ENCODE assay signal across 21 cellular contexts in genomic region chr2:229223107-229223506, GRCh38. TPM values are rescaled to one million over a fixed set of nuclear protein-coding genes. Genes with fewer than 3 reads are reported as not detected.
DNase-seq lines count a peak whose midpoint lies in the region; ATAC-seq, FAIRE-seq and TF ChIP-seq lines count a peak whose summit lies in the region.
"Had no signal": no experiment of that assay in that cellular context is flagged by ENCODE, and none has a peak within 500 bp of the region (broad histone marks: within the 10 kb centered on the region; RNA-seq: fewer than 3 reads in every experiment).

No MANE protein-coding gene starts in this region.

- FAIRE-seq in HepG2 (lab: Jason Lieb, UNC) = no peak
- FAIRE-seq: A204.1, D721Med, G401.6, GM12891, GM19239 had no signal

- H3K14ac ChIP-seq in IMR-90 (replicated peaks; ENCODE audit: low read depth, low read length) = no peak overlapping the region

- ATAC-seq in HepG2 (no peak), right lobe of liver (no peak), IMR-90 (ENCODE audit: low read depth) (no peak), HG03097 (IDR thresholded peaks at IDR 0.05; ENCODE audit: low FRiP score, unreplicated experiment) (no peak), sciatic nerve (no peak)
- ATAC-seq: CD8-positive, alpha-beta T cell had no signal

- no peaks in the 10 kb centered on the region for H3K79me1 ChIP-seq in IMR-90 (ENCODE audit: low read depth in 1 of 2, low read length in 2 of 2)

- no peak for TF ChIP-seq CTCF in HepG2 (CRISPR knock-in tag; IDR thresholded peaks at IDR 0.05)
- TF ChIP-seq CTCF in right lobe of liver (IDR thresholded peaks at IDR 0.05) = no peak
- no peak for TF ChIP-seq CTCF in IMR-90 (conservative IDR thresholded peaks at IDR 0.05; ENCODE audit: low read depth, low read length)

- no peak overlapping the region for H2AK5ac ChIP-seq in IMR-90 (ENCODE audit: low read depth, low read length)

- WGBS in HepG2 (ENCODE audit: low lambda C conversion rate) = 91% methylated on average over 1 of the region's 1 CpG
- WGBS in right lobe of liver (ENCODE audit: insufficient coverage, low coverage, low lambda C conversion rate, missing lambda C conversion rate) = 93% methylated on average over 1 of the region's 1 CpG
- no CpG with 5 or more reads among the region's 1 CpG for WGBS in IMR-90 (ENCODE audit: extremely low coverage in 2 of 2, insufficient read length in 1 of 2), 2 experiments

- no peak overlapping the region for H3K27ac ChIP-seq in HepG2 (ENCODE audit: extremely low read length, insufficient read depth, low read length)
- H3K27ac ChIP-seq in right lobe of liver = no peak overlapping the region
- no peak overlapping the region for H3K27ac ChIP-seq in IMR-90 (ENCODE audit: insufficient read depth, low read length)
- H3K27ac ChIP-seq: BLaER1 treated with 17β-estradiol and CSF1 and Interleukin-3, amounts not matched to agents 10 nM and 100 nM; C4-2B had no signal

- H4K5ac ChIP-seq in IMR-90 (ENCODE audit: low read depth, low read length) = no peak overlapping the region

- TF ChIP-seq RAD21 in HepG2 (CRISPR knock-in tag; IDR thresholded peaks at IDR 0.05) (no peak), IMR-90 (IDR thresholded peaks at IDR 0.05; ENCODE audit: low read length) (no peak)

- no peak overlapping the region for H2AFZ ChIP-seq in HepG2 (ENCODE audit: low read length)
- H2AFZ ChIP-seq in IMR-90 (replicated peaks; ENCODE audit: low read length, poor library complexity) = no peak overlapping the region

- H4K8ac ChIP-seq in IMR-90 (ENCODE audit: low read depth in 2 of 2, low read length in 2 of 2) = no peak overlapping the region

- H2BK20ac ChIP-seq in IMR-90 (ENCODE audit: low read depth, low read length) = no peak overlapping the region

- no peak overlapping the region for H3K4me2 ChIP-seq in HepG2 (ENCODE audit: low read depth, low read length)
- no peak overlapping the region for H3K4me2 ChIP-seq in IMR-90 (ENCODE audit: low read depth, low read length)
- H3K4me2 ChIP-seq: BLaER1 treated with 17β-estradiol and CSF1 and Interleukin-3, amounts not matched to agents 10 nM and 100 nM had no signal

- H4K91ac ChIP-seq in IMR-90 (ENCODE audit: insufficient read depth, low read depth, low read length) = no peak overlapping the region

- H3K4me1 ChIP-seq in HepG2 (ENCODE audit: insufficient read depth, low read length) = no peaks in the 10 kb centered on the region
- H3K4me1 ChIP-seq in right lobe of liver = peaks cover 0 to 7% (median 3%) of the 10 kb centered on the region in 4 donors
- H3K4me1 ChIP-seq in IMR-90 (ENCODE audit: control insufficient read depth, insufficient read depth, low read length) = no peaks in the 10 kb centered on the region
- H3K4me1 ChIP-seq: BLaER1 treated with 17β-estradiol and CSF1 and Interleukin-3, amounts not matched to agents 10 nM and 100 nM; Caco-2 had no signal

- H3K4me3 ChIP-seq in HepG2 (replicated peaks in 1 of 3; ENCODE audit: insufficient read depth in 1 of 3, low read depth in 2 of 3, low read length in 3 of 3) (no peak overlapping the region), right lobe of liver (no peak overlapping the region), IMR-90 (ENCODE audit: insufficient read depth, low read depth, low read length) (no peak overlapping the region)
- H3K4me3 ChIP-seq: BLaER1 treated with 17β-estradiol and CSF1 and Interleukin-3, amounts not matched to agents 10 nM and 100 nM had no signal

- CTCF ChIA-PET in HepG2 (lab: Yijun Ruan, JAX; ENCODE audit: low intra/inter-chr PET ratio, low total read pairs) (no interaction called here), IMR-90 (lab: Yijun Ruan, JAX) (no interaction called here)

- DNase-seq in HepG2 (ENCODE audit: low spot score) (no peak), right lobe of liver (no peak), IMR-90 (no peak), sciatic nerve (ENCODE audit: low spot score) (no peak)
- DNase-seq: 8988T; AML-193; Caco-2; Calu3; CD4-positive, alpha-beta T cell; CD8-positive, alpha-beta T cell; DMS79 treated with DMSO at 0.1 percent for 48 hours; GF-D8 had no signal

- dilution Hi-C loops in IMR-90 (cut with HindIII; ENCODE audit: low sequenced_read_pairs, unreplicated experiment) = no loop called here

- H3K79me2 ChIP-seq in HepG2 (ENCODE audit: insufficient read depth, low read length) = no peaks in the 10 kb centered on the region

- H3K9ac ChIP-seq in HepG2 (ENCODE audit: insufficient read depth, low read depth, low read length) (no peak overlapping the region), IMR-90 (ENCODE audit: low read depth, low read length) (no peak overlapping the region)
- H3K9ac ChIP-seq: BLaER1 treated with 17β-estradiol and CSF1 and Interleukin-3, amounts not matched to agents 10 nM and 100 nM had no signal

- POLR2A ChIA-PET in HepG2 (lab: Yijun Ruan, JAX) = no interaction called here
- POLR2A ChIA-PET in IMR-90 (lab: Charles Lee; ENCODE audit: unreplicated experiment) = no interaction called here

- in situ Hi-C loops in HepG2 (cut with HindIII; ENCODE audit: extremely low pct_ligation_motif_present, low pct_unique_long_range_greater_than_20kb) = no loop called here
- in situ Hi-C loops in IMR-90 (cut with MboI; ENCODE audit: low sequenced_read_pairs) = no loop called here

- H2BK120ac ChIP-seq in IMR-90 (ENCODE audit: low read depth, low read length) = no peak overlapping the region

- no peaks in the 10 kb centered on the region for H3K36me3 ChIP-seq in HepG2 (replicated peaks in 1 of 2; ENCODE audit: control insufficient read depth in 1 of 2, insufficient read depth in 2 of 2, low read length in 2 of 2)
- H3K36me3 ChIP-seq in right lobe of liver = peaks cover 0 to 7% (median 0%) of the 10 kb centered on the region in 4 donors
- H3K36me3 ChIP-seq in IMR-90 (ENCODE audit: control insufficient read depth, insufficient read depth, low read length) = no peaks in the 10 kb centered on the region

- H3K18ac ChIP-seq in IMR-90 (ENCODE audit: low read depth, low read length) = no peak overlapping the region

- no peak overlapping the region for H3K4ac ChIP-seq in IMR-90 (ENCODE audit: low read depth, low read length)

- H3K27me3 ChIP-seq in HepG2 (ENCODE audit: control insufficient read depth in 1 of 2, insufficient read depth in 2 of 2, low read length in 2 of 2) = no peaks in the 10 kb centered on the region
- no peaks in the 10 kb centered on the region for H3K27me3 ChIP-seq in right lobe of liver
- no peaks in the 10 kb centered on the region for H3K27me3 ChIP-seq in IMR-90 (ENCODE audit: control insufficient read depth, insufficient read depth, low read length)
- H3K27me3 ChIP-seq: BLaER1 treated with 17β-estradiol and CSF1 and Interleukin-3, amounts not matched to agents 10 nM and 100 nM had no signal

- H4K20me1 ChIP-seq in HepG2 (ENCODE audit: insufficient read depth, low read length) (no peaks in the 10 kb centered on the region), IMR-90 (ENCODE audit: insufficient read depth, low read length) (no peaks in the 10 kb centered on the region)
- H4K20me1 ChIP-seq: BLaER1 treated with 17β-estradiol and CSF1 and Interleukin-3, amounts not matched to agents 10 nM and 100 nM had no signal

- H3K9me1 ChIP-seq in IMR-90 (ENCODE audit: insufficient read depth, low read length) = no peaks in the 10 kb centered on the region

- H3K9me3 ChIP-seq in HepG2 (ENCODE audit: low read length) = peaks cover 99% of the 10 kb centered on the region
- H3K9me3 ChIP-seq in right lobe of liver = no peaks in the 10 kb centered on the region
- peaks cover 16% of the 10 kb centered on the region for H3K9me3 ChIP-seq in IMR-90 (ENCODE audit: control insufficient read depth, insufficient read depth, low read length)
- H3K9me3 ChIP-seq: Caco-2 had no signal

- TF ChIP-seq EP300 in HepG2 (IDR thresholded peaks at IDR 0.05; ENCODE audit: low read depth in 2 of 2, low read length in 2 of 2) (no peak), HepG2 (CRISPR knock-in tag; IDR thresholded peaks at IDR 0.05; ENCODE audit: borderline replicate concordance) (no peak)

- H2BK15ac ChIP-seq in IMR-90 (ENCODE audit: low read depth, low read length) = no peak overlapping the region

- intact Hi-C loops in HepG2 (cut with micrococcal nuclease; ENCODE audit: unreplicated experiment) = no loop called here
- intact Hi-C loops in right lobe of liver (cut with DNase I) = no loop called here
- intact Hi-C loops in IMR-90 (cut with micrococcal nuclease) = no loop called here
- intact Hi-C loops in sciatic nerve (cut with DNase I) = no loop called here

- BruUV-seq in HepG2 (replicated peaks; lab: Mats Ljungman, UMichigan) = no TSS peak
- BruUV-seq in IMR-90 (replicated peaks; lab: Mats Ljungman, UMichigan) = no TSS peak

- TF ChIP-seq POLR2A in HepG2 (IDR thresholded peaks at IDR 0.05; ENCODE audit: insufficient read depth in 1 of 2, low read depth in 2 of 2, low read length in 2 of 2) = no peak
- no peak for TF ChIP-seq POLR2A in right lobe of liver (IDR thresholded peaks at IDR 0.05)
- TF ChIP-seq POLR2A in IMR-90 (IDR thresholded peaks at IDR 0.05; ENCODE audit: low read depth, low read length) = no peak

- no peak overlapping the region for H2AK9ac ChIP-seq in IMR-90 (replicated peaks; ENCODE audit: low read depth, low read length, poor library complexity)

- H3K23ac ChIP-seq in IMR-90 (ENCODE audit: low read depth, low read length) = no peak overlapping the region

- H3K56ac ChIP-seq in IMR-90 (ENCODE audit: extremely low read depth, insufficient read depth, low read length) = no peak overlapping the region

- no peak overlapping the region for H2BK5ac ChIP-seq in IMR-90 (ENCODE audit: low read depth, low read length, poor library complexity, severe bottlenecking)

RNA-seq across cellular contexts. Expression of gene PID1, which starts 48.0 kb away (rescaled TPM):
- 0.18 TPM in 2 replicates for total RNA-seq in HepG2 (2016; rRNA removed; fragmentation: Illumina TruSeq; extraction: Trizol)
- 0.18 TPM in 1 of 2 replicates, not detected in the other for total RNA-seq in HepG2 (2016; cell fraction: cytosol; rRNA removed; fragmentation: Illumina TruSeq; extraction: Trizol; ENCODE audit: low read depth)
- 0.19 and 0.22 TPM in 2 replicates for total RNA-seq in HepG2 (2016; cell fraction: insoluble cytoplasmic fraction; rRNA removed; fragmentation: Illumina TruSeq; extraction: Trizol)
- 0.19 and 0.38 TPM in 2 replicates for total RNA-seq in HepG2 (2016; cell fraction: membrane; rRNA removed; fragmentation: Illumina TruSeq; extraction: Trizol)
- total RNA-seq in HepG2 (2016; cell fraction: nucleus; rRNA removed; fragmentation: Illumina TruSeq; extraction: Trizol) = not detected in 2 replicates
- 0.08 and 0.15 TPM in 2 replicates for polyA plus RNA-seq in HepG2 (2011; rRNA removed)
- polyA plus RNA-seq in HepG2 (2011; cell fraction: cytosol; rRNA removed) = 0.07 and 0.21 TPM in 2 replicates
- 0.37 TPM in 1 of 2 replicates, not detected in the other for polyA plus RNA-seq in HepG2 (2011; cell fraction: nucleus; rRNA removed)
- polyA plus RNA-seq in HepG2 (2012) = 0.20 and 0.21 TPM in 2 replicates
- polyA plus RNA-seq in HepG2 (2016; cell fraction: cytosol; fragmentation: Illumina TruSeq; extraction: Trizol; ENCODE audit: low read depth) = 0.18 and 0.26 TPM in 2 replicates
- polyA plus RNA-seq in HepG2 (2016; cell fraction: insoluble cytoplasmic fraction; fragmentation: Illumina TruSeq; extraction: Trizol; ENCODE audit: low read depth) = 0.23 TPM in 2 replicates
- polyA plus RNA-seq in HepG2 (2016; cell fraction: membrane; fragmentation: Illumina TruSeq; extraction: Trizol; ENCODE audit: low read depth) = 0.17 and 0.21 TPM in 2 replicates
- 0.25 TPM in 1 of 2 replicates, not detected in the other for polyA plus RNA-seq in HepG2 (2016; cell fraction: nucleus; fragmentation: Illumina TruSeq; extraction: Trizol; ENCODE audit: insufficient read depth, low read depth)
- not detected in 2 replicates for polyA minus RNA-seq in HepG2 (2011; rRNA and poly(A)+ RNA removed; ENCODE audit: low replicate concordance)
- not detected in 2 replicates for polyA minus RNA-seq in HepG2 (2011; cell fraction: cytosol; rRNA and poly(A)+ RNA removed)
- not detected in 2 replicates for polyA minus RNA-seq in HepG2 (2011; cell fraction: nucleus; rRNA and poly(A)+ RNA removed)
- total RNA-seq in right lobe of liver = 10 to 100 TPM; 28.5 to 95.4 (median 65.3) TPM
- 0.83 and 0.90 TPM in 2 replicates for total RNA-seq in IMR-90 (2012; rRNA removed)
- polyA plus RNA-seq in IMR-90 (2012; rRNA removed) = 1.1 and 1.9 TPM in 2 replicates
- 1.2 and 1.8 TPM in 2 replicates for polyA plus RNA-seq in IMR-90 (2012; cell fraction: cytosol; rRNA removed)
- 0.45 and 0.57 TPM in 2 replicates for polyA plus RNA-seq in IMR-90 (2012; cell fraction: nucleus; rRNA removed; ENCODE audit: low replicate concordance)
- total RNA-seq in sciatic nerve = 24.3 TPM
- total RNA-seq: B cell; CD8-positive, alpha-beta T cell had no signal

Comparison
In these comparisons a context has a peak if more than half of its experiments do, and no peak if none do; other contexts are left out.
1. RNA of gene PID1, which starts 48.0 kb away (total RNA-seq): 28.5 to 95.4 TPM in right lobe of liver and 24.3 TPM in sciatic nerve (single experiment); 0.83 to 0.90 TPM in IMR-90 and 0.18 to 0.38 TPM in HepG2; every median in the first group is over 10 times any median in the second.